ENCODE assay signal across 1 cellular context in genomic region chr12:13093850-13094225, GRCh38.
TF ChIP-seq lines count a peak whose summit lies in the region.

No MANE protein-coding gene starts in this region.

TF ChIP-seq in IMR-90, 13 proteins besides CTCF, POLR2A, EP300 and RAD21:
- TF ChIP-seq NFE2L2 (IDR thresholded peaks at IDR 0.05; ENCODE audit: low read depth, low read length) = no peak
- no peak for TF ChIP-seq BHLHE40 (IDR thresholded peaks at IDR 0.05; ENCODE audit: low read depth, low read length)
- no peak for TF ChIP-seq MAFK (IDR thresholded peaks at IDR 0.05; ENCODE audit: low read depth, low read length)
